Comparison of ENCODE assay signal across 28 cellular contexts in genomic region chr9:110591526-110591925, GRCh38. TPM values are rescaled to one million over a fixed set of nuclear protein-coding genes. Genes with fewer than 3 reads are reported as not detected.
DNase-seq lines count a peak whose midpoint lies in the region; ATAC-seq and TF ChIP-seq lines count a peak whose summit lies in the region.
"Had no signal": no experiment of that assay in that cellular context is flagged by ENCODE, and none has a peak within 500 bp of the region (broad histone marks: within the 10 kb centered on the region; RNA-seq: fewer than 3 reads in every experiment).

No MANE protein-coding gene starts in this region.

- H3K9me3 ChIP-seq in neural progenitor cell (ENCODE audit: low read depth) (no peaks in the 10 kb centered on the region), tibial artery (peaks cover 0 to 9% (median 0%) of the 10 kb centered on the region in 3 donors)
- H3K9me3 ChIP-seq: adrenal gland, colonic mucosa, esophagus muscularis mucosa, transverse colon had no signal

- no peaks in the 10 kb centered on the region for H3K36me3 ChIP-seq in neural progenitor cell
- H3K36me3 ChIP-seq in tibial artery: no peaks in the 10 kb centered on the region
- H3K36me3 ChIP-seq: adrenal gland; BLaER1 treated with 17β-estradiol and CSF1 and Interleukin-3, amounts not matched to agents 10 nM and 100 nM; colonic mucosa; esophagus muscularis mucosa; transverse colon; WERI-Rb-1 had no signal

- no peak for TF ChIP-seq CTCF in fibroblast of pulmonary artery (IDR thresholded peaks at IDR 0.05; ENCODE audit: low read length, missing control alignments)
- no peak for TF ChIP-seq CTCF in neural progenitor cell (IDR thresholded peaks at IDR 0.05)
- TF ChIP-seq CTCF in tibial artery (IDR thresholded peaks at IDR 0.05): no peak

- H2AFZ ChIP-seq in neural progenitor cell (replicated peaks): peak overlapping the region; percentile 19
- H2AFZ ChIP-seq: parathyroid adenoma had no signal

- no peak overlapping the region for H3K4me3 ChIP-seq in fibroblast of pulmonary artery (replicated peaks; ENCODE audit: low read depth, low read length)
- H3K4me3 ChIP-seq in neural progenitor cell: no peak overlapping the region
- H3K4me3 ChIP-seq in tibial artery: no peak overlapping the region
- H3K4me3 ChIP-seq: adrenal gland; BLaER1 treated with 17β-estradiol and CSF1 and Interleukin-3, amounts not matched to agents 10 nM and 100 nM; colonic mucosa; esophagus muscularis mucosa; transverse colon had no signal

- no peaks in the 10 kb centered on the region for H4K20me1 ChIP-seq in neural progenitor cell (ENCODE audit: low read depth)
- H4K20me1 ChIP-seq: BLaER1 treated with 17β-estradiol and CSF1 and Interleukin-3, amounts not matched to agents 10 nM and 100 nM had no signal

- CTCF ChIA-PET in activated naive CD4-positive, alpha-beta T cell treated with anti-CD3 and anti-CD28 coated beads, Interleukin-2, amount 10 ng/mL, durations not matched to agents 7 days and 5 days (lab: Charles Lee): no interaction called here

- peaks cover 9% of the 10 kb centered on the region for H3K9me3 Mint-ChIP-seq in neural progenitor cell
- peaks cover 9% of the 10 kb centered on the region for H3K9me3 Mint-ChIP-seq in activated naive CD4-positive, alpha-beta T cell treated with anti-CD3 and anti-CD28 coated beads, Interleukin-2, amount 10 ng/mL, durations not matched to agents 7 days and 5 days

- no peaks in the 10 kb centered on the region for H3K79me2 ChIP-seq in neural progenitor cell (ENCODE audit: low read depth)
- H3K79me2 ChIP-seq: parathyroid adenoma had no signal

- H3K27me3 Mint-ChIP-seq in neural progenitor cell (ENCODE audit: insufficient read depth, low read depth): peaks cover 4% of the 10 kb centered on the region
- H3K27me3 Mint-ChIP-seq in activated naive CD4-positive, alpha-beta T cell treated with anti-CD3 and anti-CD28 coated beads, Interleukin-2, amount 10 ng/mL, durations not matched to agents 7 days and 5 days: no peaks in the 10 kb centered on the region
- H3K27me3 Mint-ChIP-seq: activated CD4-positive, alpha-beta T cell treated with anti-CD3 and anti-CD28 coated beads, Interleukin-2, amount 10 ng/mL, durations not matched to agents 24 days and 14 days; activated CD8-positive, alpha-beta memory T cell treated with anti-CD3 and anti-CD28 coated beads, Interleukin-2, amount 10 ng/mL, durations not matched to agents 7 days and 5 days had no signal

- peak; percentile 46 for DNase-seq in ELR (ENCODE audit: low read depth)
- DNase-seq in RPMI7951 (ENCODE audit: low read depth): peak; percentile 75
- peak; percentile 35 for DNase-seq in fibroblast of pulmonary artery (ENCODE audit: low read depth)
- no peak for DNase-seq in neural progenitor cell (ENCODE audit: low spot score)
- DNase-seq in activated naive CD4-positive, alpha-beta T cell treated with anti-CD3 and anti-CD28 coated beads, Interleukin-2, amount 10 ng/mL, durations not matched to agents 7 days and 5 days: no peak
- no peak for DNase-seq in tibial artery
- DNase-seq: activated CD4-positive, alpha-beta T cell treated with anti-CD3 and anti-CD28 coated beads, Interleukin-2, amount 10 ng/mL, durations not matched to agents 24 days and 14 days; activated CD8-positive, alpha-beta memory T cell treated with anti-CD3 and anti-CD28 coated beads, Interleukin-2, amount 10 ng/mL, durations not matched to agents 7 days and 5 days; activated T-cell treated with anti-CD3 and anti-CD28 coated beads, Interleukin-2, amount 50 U/mL, for 48 hours; adrenal gland; Calu3; colonic mucosa; NCI-H1105; NCI-H187 treated with DMSO at 0.1 percent for 48 hours; NCI-H2171 treated with DMSO at 0.1 percent for 48 hours; NCI-H524 treated with DMSO at 0.1 percent for 48 hours; nephron progenitor cell; SHP77; small intestine; stimulated activated CD4-positive, alpha-beta T cell treated with anti-CD3 and anti-CD28 coated beads, Interleukin-1b, Interleukin-23, amount 100 ng/mL, for 48 hours; stimulated activated CD8-positive, alpha-beta memory T cell treated with anti-CD3 and anti-CD28 coated beads, Interleukin-4, amount 100 ng/mL, for 48 hours; transverse colon; WERI-Rb-1 had no signal

- H3K27ac Mint-ChIP-seq in neural progenitor cell: no peak overlapping the region
- H3K27ac Mint-ChIP-seq in activated naive CD4-positive, alpha-beta T cell treated with anti-CD3 and anti-CD28 coated beads, Interleukin-2, amount 10 ng/mL, durations not matched to agents 7 days and 5 days: no peak overlapping the region
- H3K27ac Mint-ChIP-seq: activated CD4-positive, alpha-beta T cell treated with anti-CD3 and anti-CD28 coated beads, Interleukin-2, amount 10 ng/mL, durations not matched to agents 24 days and 14 days; activated CD8-positive, alpha-beta memory T cell treated with anti-CD3 and anti-CD28 coated beads, Interleukin-2, amount 10 ng/mL, durations not matched to agents 7 days and 5 days; nephron progenitor cell had no signal

- peaks cover 10% of the 10 kb centered on the region for H3K4me1 Mint-ChIP-seq in neural progenitor cell
- no peaks in the 10 kb centered on the region for H3K4me1 Mint-ChIP-seq in activated naive CD4-positive, alpha-beta T cell treated with anti-CD3 and anti-CD28 coated beads, Interleukin-2, amount 10 ng/mL, durations not matched to agents 7 days and 5 days
- H3K4me1 Mint-ChIP-seq: activated CD4-positive, alpha-beta T cell treated with anti-CD3 and anti-CD28 coated beads, Interleukin-2, amount 10 ng/mL, durations not matched to agents 24 days and 14 days; activated CD8-positive, alpha-beta memory T cell treated with anti-CD3 and anti-CD28 coated beads, Interleukin-2, amount 10 ng/mL, durations not matched to agents 7 days and 5 days; nephron progenitor cell had no signal

- intact Hi-C loops in tibial artery (cut with DNase I; ENCODE audit: low total_unique reads): loop anchor here (10.0 kb wide), 1 partner anchor 137 kb away; no protein-coding TSS in a partner anchor

- H3K27me3 ChIP-seq in neural progenitor cell: no peaks in the 10 kb centered on the region
- peaks cover 0 to 6% of the 10 kb centered on the region in 2 donors for H3K27me3 ChIP-seq in tibial artery
- H3K27me3 ChIP-seq: BLaER1 treated with 17β-estradiol and CSF1 and Interleukin-3, amounts not matched to agents 10 nM and 100 nM; colonic mucosa; esophagus muscularis mucosa; transverse colon had no signal

- H3K4me2 ChIP-seq in neural progenitor cell: no peak overlapping the region
- H3K4me2 ChIP-seq: BLaER1 treated with 17β-estradiol and CSF1 and Interleukin-3, amounts not matched to agents 10 nM and 100 nM had no signal

- H3K4me1 ChIP-seq in neural progenitor cell (no peaks in the 10 kb centered on the region), tibial artery (no peaks in the 10 kb centered on the region)
- H3K4me1 ChIP-seq: adrenal gland; BLaER1 treated with 17β-estradiol and CSF1 and Interleukin-3, amounts not matched to agents 10 nM and 100 nM; colonic mucosa; esophagus muscularis mucosa; parathyroid adenoma; transverse colon had no signal

- no peak for ATAC-seq in GM18519 (IDR thresholded peaks at IDR 0.05; ENCODE audit: low FRiP score, unreplicated experiment)
- no peak for ATAC-seq in GM21360 (IDR thresholded peaks at IDR 0.05; ENCODE audit: unreplicated experiment)
- ATAC-seq: activated CD8-positive, alpha-beta memory T cell treated with anti-CD3 and anti-CD28 coated beads, Interleukin-2, amount 10 ng/mL, durations not matched to agents 7 days and 5 days had no signal

- H3F3A ChIP-seq in neural progenitor cell (ENCODE audit: low read depth): no peaks in the 10 kb centered on the region

- no peaks in the 10 kb centered on the region for H3K36me3 Mint-ChIP-seq in neural progenitor cell
- no peaks in the 10 kb centered on the region for H3K36me3 Mint-ChIP-seq in activated naive CD4-positive, alpha-beta T cell treated with anti-CD3 and anti-CD28 coated beads, Interleukin-2, amount 10 ng/mL, durations not matched to agents 7 days and 5 days
- H3K36me3 Mint-ChIP-seq: activated CD8-positive, alpha-beta memory T cell treated with anti-CD3 and anti-CD28 coated beads, Interleukin-2, amount 10 ng/mL, durations not matched to agents 7 days and 5 days had no signal

- H3K27ac ChIP-seq in neural progenitor cell: no peak overlapping the region
- H3K27ac ChIP-seq in tibial artery: no peak overlapping the region
- H3K27ac ChIP-seq: adrenal gland; BLaER1 treated with 17β-estradiol and CSF1 and Interleukin-3, amounts not matched to agents 10 nM and 100 nM; colonic mucosa; esophagus muscularis mucosa; parathyroid adenoma; transverse colon; WERI-Rb-1 had no signal

- H3K4me3 Mint-ChIP-seq in neural progenitor cell: no peak overlapping the region
- H3K4me3 Mint-ChIP-seq in activated naive CD4-positive, alpha-beta T cell treated with anti-CD3 and anti-CD28 coated beads, Interleukin-2, amount 10 ng/mL, durations not matched to agents 7 days and 5 days: no peak overlapping the region
- H3K4me3 Mint-ChIP-seq: activated CD4-positive, alpha-beta T cell treated with anti-CD3 and anti-CD28 coated beads, Interleukin-2, amount 10 ng/mL, durations not matched to agents 24 days and 14 days; activated CD8-positive, alpha-beta memory T cell treated with anti-CD3 and anti-CD28 coated beads, Interleukin-2, amount 10 ng/mL, durations not matched to agents 7 days and 5 days; nephron progenitor cell had no signal

- no peak overlapping the region for H3K9ac ChIP-seq in neural progenitor cell
- H3K9ac ChIP-seq: BLaER1 treated with 17β-estradiol and CSF1 and Interleukin-3, amounts not matched to agents 10 nM and 100 nM; parathyroid adenoma had no signal

RNA-seq across cellular contexts. Expression of gene SVEP1, which starts 12.0 kb away (rescaled TPM):
- total RNA-seq in RPMI7951 (2014; rRNA removed; shearing (Covaris generic)): 10.9 and 17.2 TPM in 2 replicates
- 0.56 and 0.74 TPM in 2 replicates for total RNA-seq in neural progenitor cell (ENCODE audit: low replicate concordance)
- total RNA-seq: activated CD4-positive, alpha-beta T cell treated with anti-CD3 and anti-CD28 coated beads, Interleukin-2, amount 10 ng/mL, durations not matched to agents 24 days and 14 days; activated CD8-positive, alpha-beta memory T cell treated with anti-CD3 and anti-CD28 coated beads, Interleukin-2, amount 10 ng/mL, durations not matched to agents 7 days and 5 days had no signal

Comparison
In these comparisons a context has a peak if more than half of its experiments do, and no peak if none do; other contexts are left out.
1. DNase-seq: peak in ELR (single experiment), RPMI7951 (single experiment) and fibroblast of pulmonary artery (single experiment); none in neural progenitor cell (single experiment), activated naive CD4-positive, alpha-beta T cell treated with anti-CD3 and anti-CD28 coated beads, Interleukin-2, amount 10 ng/mL, durations not matched to agents 7 days and 5 days (single experiment) and tibial artery (0 of 2).